In the genomic region with DNA sequence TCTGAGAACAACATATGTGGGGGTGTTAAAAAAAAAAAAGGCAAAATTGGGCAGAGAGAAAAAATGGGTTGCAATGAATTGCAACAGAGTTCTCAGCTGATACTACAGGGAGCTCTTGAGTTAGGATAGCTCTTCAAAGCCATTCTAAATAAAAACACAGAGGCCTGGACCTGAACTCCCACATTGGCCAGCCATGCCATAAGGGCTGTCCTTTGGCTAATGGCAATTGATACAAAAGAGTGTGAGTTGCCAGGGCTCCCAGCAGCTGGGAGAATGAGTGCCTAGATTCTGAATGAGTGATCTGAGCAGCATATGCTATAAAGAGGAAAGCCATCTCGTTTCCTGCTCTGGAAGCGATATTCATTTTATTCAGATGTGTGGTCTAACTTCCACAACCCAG, we compare ENCODE assay signal across 16 cellular contexts.
"Had no signal": no experiment of that assay in that cellular context is flagged by ENCODE, and none has a peak within 500 bp of the region (broad histone marks: within the 10 kb centered on the region; RNA-seq: fewer than 3 reads in every experiment).

No MANE protein-coding gene starts in this region.

- H3K27ac ChIP-seq: left ventricle myocardium inferior, pancreas, prostate gland, sigmoid colon, spleen, tibial artery, uterus had no signal

- H3K36me3 ChIP-seq: left ventricle myocardium inferior, pancreas, prostate gland, sigmoid colon, spleen, tibial artery, uterus had no signal

- H3K27me3 ChIP-seq: pancreas, sigmoid colon, spleen, tibial artery, uterus had no signal

- H3K4me3 ChIP-seq: left ventricle myocardium inferior, lung, pancreas, prostate gland, sigmoid colon, spleen, tibial artery, uterus had no signal

- H3K9me3 ChIP-seq: pancreas, prostate gland, sigmoid colon, tibial artery had no signal

- ATAC-seq: naive thymus-derived CD4-positive, alpha-beta T cell; natural killer cell treated with Interleukin-12 subunit alpha and Interleukin-12 subunit beta and Interleukin-15 and Interleukin-18, amount 100 ng/mL, for 72 hours; stimulated activated effector memory CD8-positive, alpha-beta T cell treated with anti-CD3 and anti-CD28 coated beads, Interleukin-12 subunit alpha, Interleukin-12 subunit beta, amount 100 ng/mL, for 72 hours; stimulated activated naive CD8-positive, alpha-beta T cell treated with anti-CD3 and anti-CD28 coated beads, Interleukin-15, amount 100 ng/mL, for 72 hours had no signal

- DNase-seq: kidney; left ventricle myocardium inferior; naive thymus-derived CD4-positive, alpha-beta T cell; right cardiac atrium; sigmoid colon; spleen; stimulated activated CD4-positive, alpha-beta T cell treated with anti-CD3 and anti-CD28 coated beads, Interleukin-4, amount 100 ng/mL, for 24 hours; stimulated activated naive CD4-positive, alpha-beta T cell treated with Interleukin-2 at 50 U/mL for 16 hours; stimulated activated naive CD8-positive, alpha-beta T cell treated with anti-CD3 and anti-CD28 coated beads, Interleukin-15, amount 100 ng/mL, for 72 hours; tibial artery had no signal

- H3K4me1 ChIP-seq: left ventricle myocardium inferior, pancreas, prostate gland, sigmoid colon, spleen, tibial artery, uterus had no signal
